ENCODE assay signal across 8 cellular contexts in the genomic region with DNA sequence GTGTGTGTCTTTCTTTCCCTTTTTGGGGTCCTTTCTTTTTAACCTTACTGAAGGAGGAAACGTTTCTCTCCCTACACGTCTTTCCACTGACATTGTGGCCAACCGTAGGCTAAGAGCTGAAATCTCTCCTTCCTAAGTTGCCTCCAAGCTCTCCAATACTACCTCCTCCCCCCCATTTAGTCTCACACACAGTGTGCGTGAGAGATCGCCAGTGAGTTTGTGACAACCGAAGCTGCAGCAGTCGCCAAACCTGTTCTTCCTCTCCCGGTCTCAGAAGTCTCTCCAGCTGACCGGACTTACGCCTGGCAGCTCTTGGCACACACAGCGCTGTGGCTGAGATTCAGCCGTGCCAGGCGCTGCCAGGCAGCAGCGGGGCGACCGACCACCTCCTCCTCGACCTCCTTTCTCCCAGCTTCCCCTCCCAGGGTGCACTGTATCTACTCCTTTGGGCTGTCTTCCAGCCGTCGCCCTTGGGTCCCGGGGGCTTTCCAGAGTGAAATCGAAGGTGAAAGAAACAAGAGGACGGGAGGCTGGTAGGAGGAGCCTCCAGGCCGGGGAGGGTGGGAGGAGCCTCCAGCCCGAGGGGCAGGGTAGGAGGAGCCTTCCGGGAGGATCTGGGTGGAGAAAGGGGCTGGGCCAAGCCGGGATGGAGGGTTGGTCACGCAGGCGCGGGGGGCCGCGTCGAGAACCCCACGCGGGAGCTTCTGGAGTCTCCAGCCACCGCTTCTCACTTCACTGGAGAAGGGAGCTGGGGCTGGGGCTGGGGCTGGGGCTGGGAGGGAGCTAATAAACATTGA. TPM values are rescaled to one million over a fixed set of nuclear protein-coding genes. Genes with fewer than 3 reads are reported as not detected.
DNase-seq lines count a peak whose midpoint lies in the region; ATAC-seq and TF ChIP-seq lines count a peak whose summit lies in the region.

A gene (plus strand): TSS at position 684 of the 797 bp plus-strand sequence.

- DNase-seq in NCI-H146 (lab: John Stamatoyannopoulos, UW) (peak; percentile 90), T-helper 17 cell (peak; percentile 79 to 86 (median 85)), anterior cingulate cortex (lab: John Stamatoyannopoulos, UW) (peak; percentile 67 to 99 (median 96)), left ventricle myocardium superior (peak; percentile 93), psoas muscle (peak; percentile 88 to 93)

- H3K4me1 ChIP-seq in psoas muscle, result peaks cover 4% of the 10 kb centered on the region
- no peaks in the 10 kb centered on the region for H3K4me1 ChIP-seq in urinary bladder (ENCODE audit: insufficient read depth)

- H3K36me3 ChIP-seq in psoas muscle (ENCODE audit: insufficient read depth in 1 of 2, low read depth in 1 of 2) (no peaks in the 10 kb centered on the region), urinary bladder (ENCODE audit: insufficient read depth) (no peaks in the 10 kb centered on the region)

- peak within 1 kb of the TSS; percentile 99 for H3K27ac Mint-ChIP-seq in T-helper 17 cell

- ATAC-seq in GM18498 (IDR thresholded peaks at IDR 0.05; ENCODE audit: unreplicated experiment) (peak; percentile 86), HG02870 (IDR thresholded peaks at IDR 0.05; ENCODE audit: unreplicated experiment) (peak; percentile 78), T-helper 17 cell (peak; percentile 89), left ventricle myocardium superior (peak; percentile 98), psoas muscle (peak; percentile 94 to 97 (median 96))

- WGBS in psoas muscle, 3 donors, result 0 to 1% (median 0%) methylated on average over 34 to 35 of the region's 35 CpGs
- WGBS in urinary bladder, result under 1% methylated on average over 35 of the region's 35 CpGs

- H3K36me3 Mint-ChIP-seq in T-helper 17 cell (ENCODE audit: low read depth), result no peaks in the 10 kb centered on the region

- intact Hi-C loops in left ventricle myocardium superior (cut with micrococcal nuclease) (loop anchor here (10.0 kb wide), 1 partner anchor 1138 kb away; no protein-coding TSS in a partner anchor), psoas muscle (cut with DNase I) (no loop called here)

- H3K9me3 ChIP-seq in T-helper 17 cell (ENCODE audit: control insufficient read depth, low read length, poor library complexity, severe bottlenecking) (no peaks in the 10 kb centered on the region), psoas muscle (no peaks in the 10 kb centered on the region)

- peaks cover 0 to 8% (median 0%) of the 10 kb centered on the region in 3 donors for H3K27me3 ChIP-seq in psoas muscle (ENCODE audit: insufficient read depth in 3 of 3, low read length in 2 of 3)

- peaks cover 17% of the 10 kb centered on the region for H3K27me3 Mint-ChIP-seq in T-helper 17 cell

- TF ChIP-seq CTCF in psoas muscle (IDR thresholded peaks at IDR 0.05), result no peak

- H3K4me3 ChIP-seq in psoas muscle (peak within 1 kb of the TSS; percentile 89), urinary bladder (ENCODE audit: low read depth, low read length) (peak within 1 kb of the TSS; percentile 79)

- H3K4me1 Mint-ChIP-seq in T-helper 17 cell, result peaks cover 24% of the 10 kb centered on the region

- H3K4me3 Mint-ChIP-seq in T-helper 17 cell, result peak within 1 kb of the TSS; percentile 99

- H3K27ac ChIP-seq in psoas muscle, result peak within 1 kb of the TSS; percentile 80
- H3K27ac ChIP-seq in urinary bladder (ENCODE audit: low read depth), result peak within 1 kb of the TSS; percentile 88

RNA-seq across cellular contexts. Expression of the gene that starts here (rescaled TPM):
- total RNA-seq in T-helper 17 cell (1 to 10 TPM; 6.0 to 6.2 TPM), left ventricle myocardium superior (4.7 TPM), psoas muscle (1 to 10 TPM; 1.8 to 2.7 (median 2.2) TPM), urinary bladder (95.3 TPM)
- polyA plus RNA-seq in psoas muscle (1 to 10 TPM in 2 of 3 donors, under 1 TPM in 1; 0.85 to 1.1 (median 1.0) TPM), urinary bladder (18.1 TPM)

Comparison
In these comparisons a context has a peak if more than half of its experiments do, and no peak if none do; other contexts are left out.
1. Peak in every context shown above with its lines: DNase-seq, ATAC-seq, H3K4me3 ChIP-seq and H3K27ac ChIP-seq.
2. RNA of the gene that starts here (total RNA-seq): 95.3 TPM in urinary bladder (single experiment); 6.0 to 6.2 TPM in T-helper 17 cell, 4.7 TPM in left ventricle myocardium superior (single experiment) and 1.8 to 2.7 TPM in psoas muscle; every median in the first group is over 10 times any median in the second.